Comparison of ENCODE assay signal across 9 cellular contexts in genomic region chr1:174165471-174166137, GRCh38.
A peak's percentile ranks its signal among the peaks of the same experiment; 100 is the strongest.
DNase-seq lines count a peak whose midpoint lies in the region; ATAC-seq and TF ChIP-seq lines count a peak whose summit lies in the region.
"Had no signal": no experiment of that assay in that cellular context is flagged by ENCODE, and none has a peak within 500 bp of the region (broad histone marks: within the 10 kb centered on the region; RNA-seq: fewer than 3 reads in every experiment).

No MANE protein-coding gene starts in this region.

- H3K9me3 Mint-ChIP-seq in nephron progenitor cell = no peaks in the 10 kb centered on the region

- peaks cover 5% of the 10 kb centered on the region for H3K36me3 Mint-ChIP-seq in nephron progenitor cell (ENCODE audit: low read depth)

- ATAC-seq in HG03354 (IDR thresholded peaks at IDR 0.05; ENCODE audit: poor library complexity, severe bottlenecking, unreplicated experiment) (peak; percentile 50), HG02571 (IDR thresholded peaks at IDR 0.05; ENCODE audit: unreplicated experiment) (no peak), GM21737 (IDR thresholded peaks at IDR 0.05; ENCODE audit: unreplicated experiment) (no peak), HG03442 (IDR thresholded peaks at IDR 0.05; ENCODE audit: unreplicated experiment) (no peak)

- peaks cover 4% of the 10 kb centered on the region for H3K27me3 Mint-ChIP-seq in nephron progenitor cell (ENCODE audit: low read depth, poor library complexity)

- DNase-seq in GM04503 (ENCODE audit: low read depth) = peak; percentile 18
- DNase-seq in erythroblast (lab: John Stamatoyannopoulos, UW) = peak; percentile 53 to 54
- no peak for DNase-seq in nephron progenitor cell
- DNase-seq in SKM-1 (lab: John Stamatoyannopoulos, UW; ENCODE audit: unreplicated experiment) = no peak
- DNase-seq: GF-D8 had no signal

- H3K4me3 Mint-ChIP-seq in nephron progenitor cell = no peak overlapping the region

- TF ChIP-seq POLR2A in erythroblast (IDR thresholded peaks at IDR 0.05; ENCODE audit: low read length) = no peak

- TF ChIP-seq CTCF in nephron progenitor cell (IDR thresholded peaks at IDR 0.05) = no peak

- peaks cover 22% of the 10 kb centered on the region for H3K4me1 Mint-ChIP-seq in nephron progenitor cell

- peak overlapping the region; percentile 23 for H3K27ac Mint-ChIP-seq in nephron progenitor cell

Comparison
In these comparisons a context has a peak if more than half of its experiments do, and no peak if none do; other contexts are left out.
1. DNase-seq: peak in GM04503 (single experiment) and erythroblast (2 of 2); none in nephron progenitor cell (single experiment) and SKM-1 (single experiment).